9 cellular contexts compared by ENCODE assay signal in genomic region chr1:9180077-9180819, GRCh38. TPM values are rescaled to one million over a fixed set of nuclear protein-coding genes. Genes with fewer than 3 reads are reported as not detected.
DNase-seq lines count a peak whose midpoint lies in the region; ATAC-seq and TF ChIP-seq lines count a peak whose summit lies in the region.
"Had no signal": no experiment of that assay in that cellular context is flagged by ENCODE, and none has a peak within 500 bp of the region (broad histone marks: within the 10 kb centered on the region; RNA-seq: fewer than 3 reads in every experiment).

No MANE protein-coding gene starts in this region.

- H3K4me3 Mint-ChIP-seq in HFFc6 (peak overlapping the region; percentile 98), nephron progenitor cell (peak overlapping the region; percentile 16)
- H3K4me3 Mint-ChIP-seq in dendritic cell treated with granulocyte-macrophage colony-stimulating factor and Interleukin-4, amounts not matched to agents 40 ng/mL and 50 ng/mL, for 4 days = peak overlapping the region; percentile 58

- TF ChIP-seq CTCF in C4-2B (conservative IDR thresholded peaks at IDR 0.05) = no peak
- TF ChIP-seq CTCF in HFFc6 (IDR thresholded peaks at IDR 0.05) = no peak
- TF ChIP-seq CTCF in nephron progenitor cell (IDR thresholded peaks at IDR 0.05) = no peak

- H3K4me1 Mint-ChIP-seq in HFFc6 (ENCODE audit: low read depth) (peaks cover 50% of the 10 kb centered on the region), nephron progenitor cell (peaks cover 24% of the 10 kb centered on the region)
- peaks cover 42% of the 10 kb centered on the region for H3K4me1 Mint-ChIP-seq in dendritic cell treated with granulocyte-macrophage colony-stimulating factor and Interleukin-4, amounts not matched to agents 40 ng/mL and 50 ng/mL, for 4 days (ENCODE audit: low read depth)

- H3K27ac Mint-ChIP-seq in HFFc6 (peak overlapping the region; percentile 95), nephron progenitor cell (no peak overlapping the region)
- H3K27ac Mint-ChIP-seq in dendritic cell treated with granulocyte-macrophage colony-stimulating factor and Interleukin-4, amounts not matched to agents 40 ng/mL and 50 ng/mL, for 4 days = peak overlapping the region; percentile 91

- peaks cover 4% of the 10 kb centered on the region; the same call in 1 of the 2 replicates for H3K27me3 Mint-ChIP-seq in HFFc6 (ENCODE audit: insufficient read depth)
- H3K27me3 Mint-ChIP-seq in dendritic cell treated with granulocyte-macrophage colony-stimulating factor and Interleukin-4, amounts not matched to agents 40 ng/mL and 50 ng/mL, for 4 days = peaks cover 38% of the 10 kb centered on the region
- H3K27me3 Mint-ChIP-seq in nephron progenitor cell (ENCODE audit: low read depth, poor library complexity) = peaks cover 53% of the 10 kb centered on the region

- ATAC-seq in HG03342 (IDR thresholded peaks at IDR 0.05; ENCODE audit: unreplicated experiment) = no peak

- intact Hi-C loops in dendritic cell treated with granulocyte-macrophage colony-stimulating factor and Interleukin-4, amounts not matched to agents 40 ng/mL and 50 ng/mL, for 4 days (cut with micrococcal nuclease) = loop anchor here (2.0 kb wide), 1 partner anchor 15 kb away; no protein-coding TSS in a partner anchor

- peaks cover 33% of the 10 kb centered on the region for H3K36me3 Mint-ChIP-seq in HFFc6 (ENCODE audit: low read depth)
- H3K36me3 Mint-ChIP-seq in dendritic cell treated with granulocyte-macrophage colony-stimulating factor and Interleukin-4, amounts not matched to agents 40 ng/mL and 50 ng/mL, for 4 days (ENCODE audit: low read depth) = peaks cover 34% of the 10 kb centered on the region
- peaks cover 19% of the 10 kb centered on the region for H3K36me3 Mint-ChIP-seq in nephron progenitor cell (ENCODE audit: low read depth)

- peak overlapping the region; percentile 92; the same call in 1 of the 2 replicates for H3K27ac ChIP-seq in C4-2B

- H3K9me3 Mint-ChIP-seq in HFFc6 = no peaks in the 10 kb centered on the region
- H3K9me3 Mint-ChIP-seq in dendritic cell treated with granulocyte-macrophage colony-stimulating factor and Interleukin-4, amounts not matched to agents 40 ng/mL and 50 ng/mL, for 4 days = no peaks in the 10 kb centered on the region
- H3K9me3 Mint-ChIP-seq in nephron progenitor cell = peaks cover 3% of the 10 kb centered on the region

- DNase-seq in HFFc6 = peak; percentile 79
- no peak for DNase-seq in nephron progenitor cell
- DNase-seq in HUDEP-2 (lab: John Stamatoyannopoulos, UW; ENCODE audit: unreplicated experiment in 76 of 76) = no peak
- DNase-seq in Kasumi-1 (lab: John Stamatoyannopoulos, UW) = no peak
- DNase-seq in cerebellum (ENCODE audit: low spot score) = no peak
- DNase-seq: right lobe of liver had no signal

RNA-seq across cellular contexts. Expression of gene GPR157, which starts 51.3 kb away (rescaled TPM):
- 10 to 100 TPM in 2 of 6 experiments, 1 to 10 TPM in 4; 8.2 to 11.1 (median 9.7) TPM for total RNA-seq in HFFc6 (2021; fragmentation: NEBNext Ultra II Directional; extraction: Animal tissue kit (Norgen Biotek cat#: 25700))
- total RNA-seq in cerebellum = 0.45 TPM

RNA-seq across cellular contexts. Expression of gene H6PD, which starts 54.3 kb away (rescaled TPM):
- 10 to 100 TPM; 14.6 to 19.6 (median 16.1) TPM for total RNA-seq in HFFc6 (2021; fragmentation: NEBNext Ultra II Directional; extraction: Animal tissue kit (Norgen Biotek cat#: 25700))
- total RNA-seq in cerebellum = 10.1 TPM

Comparison
In these comparisons a context has a peak if more than half of its experiments do, and no peak if none do; other contexts are left out.
1. H3K4me3 Mint-ChIP-seq: peak in every context shown above with its lines; median percentile 98 in HFFc6; 58 in dendritic cell treated with granulocyte-macrophage colony-stimulating factor and Interleukin-4, amounts not matched to agents 40 ng/mL and 50 ng/mL, for 4 days; 16 in nephron progenitor cell.